9 cellular contexts compared by ENCODE assay signal in genomic region chr6:14734416-14735340, GRCh38.
A peak's percentile ranks its signal among the peaks of the same experiment; 100 is the strongest.
DNase-seq lines count a peak whose midpoint lies in the region; ATAC-seq and TF ChIP-seq lines count a peak whose summit lies in the region.
"Had no signal": no experiment of that assay in that cellular context is flagged by ENCODE, and none has a peak within 500 bp of the region (broad histone marks: within the 10 kb centered on the region; RNA-seq: fewer than 3 reads in every experiment).

No MANE protein-coding gene starts in this region.

- peak overlapping the region; percentile 95 to 100 (median 99) for H3K27ac Mint-ChIP-seq in CD14-positive monocyte
- peak overlapping the region; percentile 100 for H3K27ac Mint-ChIP-seq in activated CD4-positive, alpha-beta T cell treated with anti-CD3 and anti-CD28 coated beads for 36 hours

- no peaks in the 10 kb centered on the region for H3K27me3 ChIP-seq in H7 (ENCODE audit: control insufficient read depth, insufficient read depth, low read length)

- CTCF ChIA-PET in activated CD4-positive, alpha-beta T cell treated with anti-CD3 and anti-CD28 coated beads for 36 hours (lab: Charles Lee), result interaction anchor here (0.6 to 1.5 kb wide), 3 partner anchors 9 to 62 kb away, joined by 3 to 4 read pairs (median 3); no protein-coding TSS in a partner anchor

- peaks cover 89% of the 10 kb centered on the region for H3K4me1 Mint-ChIP-seq in CD14-positive monocyte
- peaks cover 99% of the 10 kb centered on the region for H3K4me1 Mint-ChIP-seq in activated CD4-positive, alpha-beta T cell treated with anti-CD3 and anti-CD28 coated beads for 36 hours

- H3K4me3 ChIP-seq in H7 (ENCODE audit: insufficient read depth, low read depth, low read length), result no peak overlapping the region
- H3K4me3 ChIP-seq: thoracic aorta had no signal

- intact Hi-C loops in CD14-positive monocyte (cut with micrococcal nuclease), result loop anchor here (2.0 to 10.0 kb wide), 5 partner anchors 67 to 513 kb away; partner anchors contain the start of gene JARID2 (in 1 of the 2)
- intact Hi-C loops in activated CD4-positive, alpha-beta T cell treated with anti-CD3 and anti-CD28 coated beads for 36 hours (cut with DNase I, micrococcal nuclease), result loop anchor here (1.0 to 10.0 kb wide), 10 partner anchors 9 to 1280 kb away; no protein-coding TSS in a partner anchor

- no peaks in the 10 kb centered on the region for H3K27me3 Mint-ChIP-seq in CD14-positive monocyte (ENCODE audit: low read depth in 3 of 3)
- no peaks in the 10 kb centered on the region for H3K27me3 Mint-ChIP-seq in activated CD4-positive, alpha-beta T cell treated with anti-CD3 and anti-CD28 coated beads for 36 hours

- peaks cover 0 to 9% (median 0%) of the 10 kb centered on the region in 7 donors for H3K9me3 Mint-ChIP-seq in CD14-positive monocyte
- peaks cover 7% of the 10 kb centered on the region for H3K9me3 Mint-ChIP-seq in activated CD4-positive, alpha-beta T cell treated with anti-CD3 and anti-CD28 coated beads for 36 hours (ENCODE audit: low read depth)

- peaks cover 26 to 30% of the 10 kb centered on the region in 2 donors for H3K36me3 Mint-ChIP-seq in CD14-positive monocyte
- peaks cover 31% of the 10 kb centered on the region for H3K36me3 Mint-ChIP-seq in activated CD4-positive, alpha-beta T cell treated with anti-CD3 and anti-CD28 coated beads for 36 hours (ENCODE audit: low read depth)

- no peaks in the 10 kb centered on the region; the same call in 1 of the 2 replicates for H3K36me3 ChIP-seq in H7 (replicated peaks; ENCODE audit: control insufficient read depth, insufficient read depth, low read length)
- H3K36me3 ChIP-seq: thoracic aorta had no signal

- peak; percentile 56 for ATAC-seq in GM19324 (IDR thresholded peaks at IDR 0.05; ENCODE audit: low FRiP score, unreplicated experiment)
- peak; percentile 84 for ATAC-seq in HG03354 (IDR thresholded peaks at IDR 0.05; ENCODE audit: poor library complexity, severe bottlenecking, unreplicated experiment)
- ATAC-seq in activated CD4-positive, alpha-beta T cell treated with anti-CD3 and anti-CD28 coated beads for 36 hours, result peak; percentile 37

- POLR2A ChIA-PET in activated CD4-positive, alpha-beta T cell treated with anti-CD3 and anti-CD28 coated beads for 36 hours (lab: Charles Lee), result interaction anchor here (0.6 to 1.9 kb wide), 7 partner anchors 9 to 514 kb away, joined by 3 to 11 read pairs (median 4); no protein-coding TSS in a partner anchor

- H3K4me3 Mint-ChIP-seq in CD14-positive monocyte, result peak overlapping the region; percentile 30 to 62
- peak overlapping the region; percentile 67 for H3K4me3 Mint-ChIP-seq in activated CD4-positive, alpha-beta T cell treated with anti-CD3 and anti-CD28 coated beads for 36 hours

- DNase-seq in CD14-positive monocyte (ENCODE audit: low spot score) (peak; percentile 86), inferior parietal cortex (ENCODE audit: extremely low spot score) (peak; percentile 57), H7 (no peak), NCI-H1417 (lab: John Stamatoyannopoulos, UW) (no peak), HuH-7.5 (ENCODE audit: low spot score) (no peak)
- DNase-seq in activated CD4-positive, alpha-beta T cell treated with anti-CD3 and anti-CD28 coated beads for 36 hours, result peak; percentile 55

- no peak for TF ChIP-seq CTCF in CD14-positive monocyte (IDR thresholded peaks at IDR 0.05)

Comparison
In these comparisons a context has a peak if more than half of its experiments do, and no peak if none do; other contexts are left out.
1. DNase-seq: peak in CD14-positive monocyte (single experiment), activated CD4-positive, alpha-beta T cell treated with anti-CD3 and anti-CD28 coated beads for 36 hours (single experiment) and inferior parietal cortex (single experiment); none in H7 (single experiment), NCI-H1417 (0 of 3) and HuH-7.5 (single experiment).
2. Peak in every context shown above with its lines, with median percentiles within 50 percentile points of each other: ATAC-seq.